ENCODE assay signal across 24 cellular contexts in the genomic region with DNA sequence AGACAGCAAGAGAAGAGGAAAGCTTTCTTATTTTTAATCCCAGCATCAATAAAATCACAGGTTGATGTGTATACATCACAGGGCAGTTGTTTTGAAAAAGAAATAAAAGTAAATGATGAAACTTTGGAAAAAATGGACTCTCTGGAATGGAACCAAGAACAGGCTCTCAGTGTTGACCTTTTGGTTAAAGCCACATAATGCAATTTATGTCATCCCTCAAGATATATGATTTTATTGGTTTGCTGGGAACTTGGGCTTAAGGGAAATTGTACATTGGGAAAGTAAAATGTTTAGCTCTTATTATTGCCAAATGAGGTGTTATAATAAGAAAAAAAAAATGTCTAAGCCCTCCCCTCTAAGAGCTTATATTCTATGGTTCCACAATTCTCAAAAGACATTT.
"Had no signal": no experiment of that assay in that cellular context is flagged by ENCODE, and none has a peak within 500 bp of the region (broad histone marks: within the 10 kb centered on the region; RNA-seq: fewer than 3 reads in every experiment).

No MANE protein-coding gene starts in this region.

- H3K36me3 ChIP-seq: gastrocnemius medialis, heart right ventricle, left lung, right lobe of liver, suprapubic skin, transverse colon, vagina had no signal

- H3K36me3 Mint-ChIP-seq: naive thymus-derived CD8-positive, alpha-beta T cell had no signal

- H3K9me3 Mint-ChIP-seq: endodermal cell; naive thymus-derived CD8-positive, alpha-beta T cell; neural crest cell; stimulated activated naive CD8-positive, alpha-beta T cell treated with anti-CD3 and anti-CD28 coated beads, Interleukin-15, amount 100 ng/mL, for 72 hours had no signal

- H3K4me3 Mint-ChIP-seq: endodermal cell; naive thymus-derived CD8-positive, alpha-beta T cell; neural crest cell; stimulated activated naive CD8-positive, alpha-beta T cell treated with anti-CD3 and anti-CD28 coated beads, Interleukin-15, amount 100 ng/mL, for 72 hours had no signal

- DNase-seq: effector CD8-positive, alpha-beta T cell; endodermal cell; foreskin fibroblast; gastrocnemius medialis; heart right ventricle; left cardiac atrium; left lung; mesenchymal stem cell; naive thymus-derived CD8-positive, alpha-beta T cell; right lobe of liver; small intestine; stimulated activated CD4-positive, alpha-beta T cell treated with anti-CD3 and anti-CD28 coated beads, Interleukin-15, amount 100 ng/mL, for 24 hours; stimulated activated CD4-positive, alpha-beta T cell treated with anti-CD3 and anti-CD28 coated beads, Interleukin-2, amount 100 ng/mL, for 48 hours; stimulated activated CD8-positive, alpha-beta memory T cell treated with anti-CD3 and anti-CD28 coated beads, Interleukin-4, amount 100 ng/mL, for 48 hours; stimulated activated naive CD4-positive, alpha-beta T cell; stimulated activated naive CD8-positive, alpha-beta T cell treated with anti-CD3 and anti-CD28 coated beads, Interleukin-15, amount 100 ng/mL, for 72 hours; transverse colon had no signal

- H3K27ac ChIP-seq: epithelial cell of prostate, gastrocnemius medialis, heart right ventricle, left lung, parathyroid adenoma, right lobe of liver, suprapubic skin, transverse colon, vagina had no signal

- H3K4me1 Mint-ChIP-seq: naive thymus-derived CD8-positive, alpha-beta T cell; stimulated activated naive CD8-positive, alpha-beta T cell treated with anti-CD3 and anti-CD28 coated beads, Interleukin-15, amount 100 ng/mL, for 72 hours had no signal

- H3K27me3 ChIP-seq: gastrocnemius medialis, left lung, right lobe of liver, suprapubic skin, transverse colon, vagina had no signal

- H3K4me1 ChIP-seq: gastrocnemius medialis, heart right ventricle, left lung, parathyroid adenoma, right lobe of liver had no signal

- H3K27me3 Mint-ChIP-seq: progenitor cell of endocrine pancreas; stimulated activated naive CD8-positive, alpha-beta T cell treated with anti-CD3 and anti-CD28 coated beads, Interleukin-15, amount 100 ng/mL, for 72 hours had no signal

- H3K9me3 ChIP-seq: gastrocnemius medialis, heart right ventricle, left lung, right lobe of liver, suprapubic skin, transverse colon, vagina had no signal

- H3K4me3 ChIP-seq: gastrocnemius medialis, heart right ventricle, left lung, right lobe of liver, suprapubic skin, transverse colon, vagina had no signal

- H3K27ac Mint-ChIP-seq: endodermal cell; naive thymus-derived CD8-positive, alpha-beta T cell; stimulated activated naive CD8-positive, alpha-beta T cell treated with anti-CD3 and anti-CD28 coated beads, Interleukin-15, amount 100 ng/mL, for 72 hours had no signal

- ATAC-seq: esophagus mucosa; gastrocnemius medialis; heart right ventricle; left cardiac atrium; left lung; naive thymus-derived CD8-positive, alpha-beta T cell; right lobe of liver; stimulated activated naive CD8-positive, alpha-beta T cell treated with anti-CD3 and anti-CD28 coated beads, Interleukin-15, amount 100 ng/mL, for 72 hours had no signal
